8 cellular contexts compared by ENCODE assay signal in genomic region chr14:95774265-95775160, GRCh38.
DNase-seq lines count a peak whose midpoint lies in the region; ATAC-seq, FAIRE-seq and TF ChIP-seq lines count a peak whose summit lies in the region.

No MANE protein-coding gene starts in this region.

- H3K27me3 Mint-ChIP-seq in CD4-positive, alpha-beta memory T cell = peaks cover 5 to 14% of the 10 kb centered on the region in 2 donors
- H3K27me3 Mint-ChIP-seq in activated T-cell treated with anti-CD3 and anti-CD28 coated beads, Interleukin-2, amount 50 U/mL, for 4 hours (ENCODE audit: low read depth) = peaks cover 10% of the 10 kb centered on the region

- no peak overlapping the region for H3K27ac Mint-ChIP-seq in CD4-positive, alpha-beta memory T cell

- POLR2A ChIA-PET in CD4-positive, alpha-beta memory T cell (lab: Charles Lee; ENCODE audit: partially characterized antibody) = no interaction called here

- H3K4me1 ChIP-seq in CD4-positive, alpha-beta memory T cell (ENCODE audit: insufficient read depth, low read length) = no peaks in the 10 kb centered on the region
- peaks cover 2% of the 10 kb centered on the region for H3K4me1 ChIP-seq in NT2/D1 (ENCODE audit: insufficient read depth, insufficient read length)
- no peaks in the 10 kb centered on the region for H3K4me1 ChIP-seq in psoas muscle

- intact Hi-C loops in CD4-positive, alpha-beta memory T cell (cut with micrococcal nuclease) = loop anchor here (1.0 to 10.0 kb wide), 3 partner anchors 213 to 650 kb away; no protein-coding TSS in a partner anchor
- intact Hi-C loops in psoas muscle (cut with DNase I) = loop anchor here (5.0 to 10.0 kb wide), 2 partner anchors 210 to 212 kb away; no protein-coding TSS in a partner anchor

- H3K9ac ChIP-seq in NT2/D1 (ENCODE audit: insufficient read length, low read depth) = no peak overlapping the region

- no peak for ATAC-seq in activated T-cell treated with anti-CD3 and anti-CD28 coated beads, Interleukin-2, amount 50 U/mL, for 4 hours
- no peak for ATAC-seq in psoas muscle
- ATAC-seq in GM19328 (IDR thresholded peaks at IDR 0.05; ENCODE audit: unreplicated experiment) = no peak
- no peak for ATAC-seq in GM21360 (IDR thresholded peaks at IDR 0.05; ENCODE audit: unreplicated experiment)

- H3K27me3 ChIP-seq in CD4-positive, alpha-beta memory T cell (ENCODE audit: insufficient read depth, low read length) = no peaks in the 10 kb centered on the region
- H3K27me3 ChIP-seq in NT2/D1 (ENCODE audit: insufficient read depth, insufficient read length) = peaks cover 4% of the 10 kb centered on the region
- no peaks in the 10 kb centered on the region for H3K27me3 ChIP-seq in psoas muscle (ENCODE audit: insufficient read depth in 3 of 3, low read length in 2 of 3)

- CTCF ChIA-PET in CD4-positive, alpha-beta memory T cell (lab: Charles Lee; ENCODE audit: partially characterized antibody) = interaction anchor here (0.6 to 2.5 kb wide), 23 partner anchors 7 to 349 kb away, joined by 3 to 17 read pairs (median 4); no protein-coding TSS in a partner anchor

- no peak overlapping the region for H3K4me3 ChIP-seq in CD4-positive, alpha-beta memory T cell (ENCODE audit: low read length in 2 of 2)
- no peak overlapping the region for H3K4me3 ChIP-seq in NT2/D1 (ENCODE audit: insufficient read length, low read depth)
- H3K4me3 ChIP-seq in psoas muscle = no peak overlapping the region

- TF ChIP-seq POLR2A in H54 (IDR thresholded peaks at IDR 0.05; ENCODE audit: low read depth, low read length) = no peak

- no peaks in the 10 kb centered on the region for H3K36me3 Mint-ChIP-seq in CD4-positive, alpha-beta memory T cell
- H3K36me3 Mint-ChIP-seq in activated T-cell treated with anti-CD3 and anti-CD28 coated beads, Interleukin-2, amount 50 U/mL, for 4 hours (ENCODE audit: insufficient read depth) = no peaks in the 10 kb centered on the region

- DNase-seq in CD4-positive, alpha-beta memory T cell = peak in 4 of 5 donors; percentile 26 to 37 (median 28)
- peak; percentile 47 for DNase-seq in H54 (ENCODE audit: insufficient read length, low spot score)
- peak; percentile 30 for DNase-seq in NT2/D1 (ENCODE audit: low read depth, low spot score)
- DNase-seq in activated T-cell treated with anti-CD3 and anti-CD28 coated beads, Interleukin-2, amount 50 U/mL, for 4 hours = peak; percentile 48
- peak; percentile 18 for DNase-seq in fibroblast of the conjunctiva (ENCODE audit: low read depth)
- no peak for DNase-seq in psoas muscle

- 56 to 58% (median 58%) methylated on average over 28 of the region's 28 CpGs for WGBS in psoas muscle, 3 donors

- peak; percentile 61 for TF ChIP-seq CTCF in psoas muscle (IDR thresholded peaks at IDR 0.05)

- H3K4me3 Mint-ChIP-seq in CD4-positive, alpha-beta memory T cell = no peak overlapping the region
- H3K4me3 Mint-ChIP-seq in activated T-cell treated with anti-CD3 and anti-CD28 coated beads, Interleukin-2, amount 50 U/mL, for 4 hours = no peak overlapping the region

- H3K27ac ChIP-seq in CD4-positive, alpha-beta memory T cell (ENCODE audit: low read depth, low read length) = no peak overlapping the region
- no peak overlapping the region for H3K27ac ChIP-seq in psoas muscle

- no peaks in the 10 kb centered on the region for H3K9me3 Mint-ChIP-seq in CD4-positive, alpha-beta memory T cell
- H3K9me3 Mint-ChIP-seq in activated T-cell treated with anti-CD3 and anti-CD28 coated beads, Interleukin-2, amount 50 U/mL, for 4 hours = no peaks in the 10 kb centered on the region

- peaks cover 0 to 2% (median under 1%) of the 10 kb centered on the region in 4 donors for H3K4me1 Mint-ChIP-seq in CD4-positive, alpha-beta memory T cell
- H3K4me1 Mint-ChIP-seq in activated T-cell treated with anti-CD3 and anti-CD28 coated beads, Interleukin-2, amount 50 U/mL, for 4 hours (ENCODE audit: low read depth) = no peaks in the 10 kb centered on the region

- FAIRE-seq in H54 (lab: Jason Lieb, UNC) = peak; percentile 88

- H3K9me3 ChIP-seq in CD4-positive, alpha-beta memory T cell (ENCODE audit: control insufficient read depth in 1 of 2, low read length in 2 of 2) = no peaks in the 10 kb centered on the region
- H3K9me3 ChIP-seq in NT2/D1 (ENCODE audit: insufficient read depth, low read length) (no peaks in the 10 kb centered on the region), psoas muscle (no peaks in the 10 kb centered on the region)

- no peaks in the 10 kb centered on the region for H3K36me3 ChIP-seq in CD4-positive, alpha-beta memory T cell (ENCODE audit: insufficient read depth, low read length)
- H3K36me3 ChIP-seq in NT2/D1 (ENCODE audit: insufficient read depth, insufficient read length, low read length) (no peaks in the 10 kb centered on the region), psoas muscle (ENCODE audit: insufficient read depth in 1 of 2, low read depth in 1 of 2) (no peaks in the 10 kb centered on the region)

Comparison
In these comparisons a context has a peak if more than half of its experiments do, and no peak if none do; other contexts are left out.
1. DNase-seq: peak in CD4-positive, alpha-beta memory T cell (4 of 5), H54 (single experiment), NT2/D1 (single experiment), activated T-cell treated with anti-CD3 and anti-CD28 coated beads, Interleukin-2, amount 50 U/mL, for 4 hours (single experiment) and fibroblast of the conjunctiva (single experiment); none in psoas muscle (0 of 2).